8 cellular contexts compared by ENCODE assay signal in the genomic region with DNA sequence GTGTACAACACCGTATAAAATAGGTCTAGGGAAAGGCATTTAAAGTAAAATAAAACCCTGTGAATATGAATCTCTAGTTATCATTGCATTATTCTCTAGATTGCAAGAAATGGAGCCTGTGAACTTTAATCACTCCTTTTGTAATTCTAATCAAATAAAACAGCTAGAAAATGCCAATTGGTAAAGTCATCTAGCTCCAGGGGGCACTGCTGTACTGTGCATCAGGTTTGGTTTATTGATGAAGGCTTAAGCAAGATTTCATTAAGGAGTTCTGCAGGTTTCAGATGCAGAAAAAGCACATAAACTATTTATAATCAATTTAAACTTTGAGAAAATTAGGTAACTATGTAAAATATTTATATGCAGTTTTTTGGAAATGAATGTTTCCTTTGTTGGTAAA.
DNase-seq lines count a peak whose midpoint lies in the region; ATAC-seq, FAIRE-seq and TF ChIP-seq lines count a peak whose summit lies in the region.

No MANE protein-coding gene starts in this region.

- no peak for TF ChIP-seq EP300 in A549 (IDR thresholded peaks at IDR 0.05)
- TF ChIP-seq EP300 in suprapubic skin (IDR thresholded peaks at IDR 0.05), result no peak

- no peaks in the 10 kb centered on the region for H3K27me3 Mint-ChIP-seq in activated naive CD8-positive, alpha-beta T cell treated with anti-CD3 and anti-CD28 coated beads, Interleukin-2, amount 50 U/mL, for 24 hours

- H3K4me1 Mint-ChIP-seq in activated naive CD8-positive, alpha-beta T cell treated with anti-CD3 and anti-CD28 coated beads, Interleukin-2, amount 50 U/mL, for 24 hours, result no peaks in the 10 kb centered on the region

- no peaks in the 10 kb centered on the region for H3K36me3 ChIP-seq in suprapubic skin

- no peak overlapping the region for H3K27ac Mint-ChIP-seq in activated naive CD8-positive, alpha-beta T cell treated with anti-CD3 and anti-CD28 coated beads, Interleukin-2, amount 50 U/mL, for 24 hours

- no peaks in the 10 kb centered on the region for H3K9me3 ChIP-seq in A549
- no peaks in the 10 kb centered on the region for H3K9me3 ChIP-seq in suprapubic skin

- H3K36me3 Mint-ChIP-seq in activated naive CD8-positive, alpha-beta T cell treated with anti-CD3 and anti-CD28 coated beads, Interleukin-2, amount 50 U/mL, for 24 hours (ENCODE audit: low read depth), result no peaks in the 10 kb centered on the region

- H3K4me2 ChIP-seq in A549, result no peak overlapping the region

- WGBS in A549 (ENCODE audit: missing lambda C conversion rate), result 8% methylated on average over 1 of the region's 1 CpG
- 38% methylated on average over 1 of the region's 1 CpG for WGBS in suprapubic skin

- ATAC-seq in A549, result no peak
- no peak for ATAC-seq in HG02852 (IDR thresholded peaks at IDR 0.05; ENCODE audit: unreplicated experiment)
- no peak for ATAC-seq in activated naive CD8-positive, alpha-beta T cell treated with anti-CD3 and anti-CD28 coated beads, Interleukin-2, amount 50 U/mL, for 24 hours

- TF ChIP-seq CTCF in A549 (IDR thresholded peaks at IDR 0.05), result peak; percentile 31; the same call in 2 of the 3 replicates
- peak in 1 of 2 donors; percentile 30 for TF ChIP-seq CTCF in suprapubic skin (IDR thresholded peaks at IDR 0.05)

- no peak for FAIRE-seq in A549 (lab: Jason Lieb, UNC)

- peak; percentile 36 to 55 for TF ChIP-seq RAD21 in A549 (conservative IDR thresholded peaks at IDR 0.05 in 1 of 2, IDR thresholded peaks at IDR 0.05 in 1 of 2)

- no peaks in the 10 kb centered on the region for H3K4me1 ChIP-seq in A549
- no peaks in the 10 kb centered on the region for H3K4me1 ChIP-seq in suprapubic skin

- H3K4me3 Mint-ChIP-seq in activated naive CD8-positive, alpha-beta T cell treated with anti-CD3 and anti-CD28 coated beads, Interleukin-2, amount 50 U/mL, for 24 hours, result no peak overlapping the region

- TF ChIP-seq POLR2A in A549 (IDR thresholded peaks at IDR 0.05; ENCODE audit: low read length) (no peak), suprapubic skin (IDR thresholded peaks at IDR 0.05) (no peak)

- H3K27ac ChIP-seq in A549 (no peak overlapping the region), suprapubic skin (no peak overlapping the region)

- peaks cover 10% of the 10 kb centered on the region for H3K9me3 Mint-ChIP-seq in activated naive CD8-positive, alpha-beta T cell treated with anti-CD3 and anti-CD28 coated beads, Interleukin-2, amount 50 U/mL, for 24 hours

- CTCF ChIA-PET in A549 (lab: Yijun Ruan, JAX), result no interaction called here

- DNase-seq in A549 (ENCODE audit: low read depth in 1 of 2, low spot score in 1 of 2) (peak in 1 of 2 experiments; percentile 6), H4 (ENCODE audit: low spot score) (peak; percentile 56), OCI-M1 (lab: John Stamatoyannopoulos, UW) (peak; percentile 77), foreskin melanocyte (peak; percentile 46), suprapubic skin (ENCODE audit: low spot score in 2 of 2) (no peak)
- DNase-seq in stimulated activated CD4-positive, alpha-beta T cell treated with anti-CD3 and anti-CD28 coated beads, Interleukin-2, amount 100 ng/mL, for 48 hours, result no peak
- no peak for DNase-seq in activated naive CD8-positive, alpha-beta T cell treated with anti-CD3 and anti-CD28 coated beads, Interleukin-2, amount 50 U/mL, for 24 hours

- H3K4me3 ChIP-seq in A549 (no peak overlapping the region), suprapubic skin (no peak overlapping the region)

- H3K27me3 ChIP-seq in suprapubic skin, result no peaks in the 10 kb centered on the region

- POLR2A ChIA-PET in A549 (lab: Yijun Ruan, JAX), result no interaction called here

TF ChIP-seq in A549, 52 proteins besides CTCF, POLR2A, EP300 and RAD21:
- peak; percentile 34; the same call in 1 of the 3 replicates for TF ChIP-seq SMC3 (IDR thresholded peaks at IDR 0.05)
- TF ChIP-seq, protein P1, sequence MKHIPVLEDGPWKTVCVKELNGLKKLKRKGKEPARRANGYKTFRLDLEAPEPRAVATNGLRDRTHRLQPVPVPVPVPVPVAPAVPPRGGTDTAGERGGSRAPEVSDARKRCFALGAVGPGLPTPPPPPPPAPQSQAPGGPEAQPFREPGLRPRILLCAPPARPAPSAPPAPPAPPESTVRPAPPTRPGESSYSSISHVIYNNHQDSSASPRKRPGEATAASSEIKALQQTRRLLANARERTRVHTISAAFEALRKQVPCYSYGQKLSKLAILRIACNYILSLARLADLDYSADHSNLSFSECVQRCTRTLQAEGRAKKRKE (CRISPR knock-in tag; IDR thresholded peaks at IDR 0.05; ENCODE audit: low read depth), result no peak

Comparison
In these comparisons a context has a peak if more than half of its experiments do, and no peak if none do; other contexts are left out.
1. DNase-seq: peak in H4 (single experiment), OCI-M1 (single experiment) and foreskin melanocyte (single experiment); none in suprapubic skin (0 of 2), stimulated activated CD4-positive, alpha-beta T cell treated with anti-CD3 and anti-CD28 coated beads, Interleukin-2, amount 100 ng/mL, for 48 hours (0 of 2) and activated naive CD8-positive, alpha-beta T cell treated with anti-CD3 and anti-CD28 coated beads, Interleukin-2, amount 50 U/mL, for 24 hours (single experiment).